In genomic region chr16:21158208-21159110, GRCh38 we compare ENCODE assay signal across 1 cellular context.
A peak's percentile ranks its signal among the peaks of the same experiment; 100 is the strongest.
TF ChIP-seq lines count a peak whose summit lies in the region.

Gene LDAF1 (plus strand): TSS chr16:21158674. CDS start chr16:21161183, 2,509 bp downstream.

TF ChIP-seq in K562, 482 proteins besides CTCF, POLR2A, EP300 and RAD21 (continued from another document):
- TF ChIP-seq, protein P1, sequence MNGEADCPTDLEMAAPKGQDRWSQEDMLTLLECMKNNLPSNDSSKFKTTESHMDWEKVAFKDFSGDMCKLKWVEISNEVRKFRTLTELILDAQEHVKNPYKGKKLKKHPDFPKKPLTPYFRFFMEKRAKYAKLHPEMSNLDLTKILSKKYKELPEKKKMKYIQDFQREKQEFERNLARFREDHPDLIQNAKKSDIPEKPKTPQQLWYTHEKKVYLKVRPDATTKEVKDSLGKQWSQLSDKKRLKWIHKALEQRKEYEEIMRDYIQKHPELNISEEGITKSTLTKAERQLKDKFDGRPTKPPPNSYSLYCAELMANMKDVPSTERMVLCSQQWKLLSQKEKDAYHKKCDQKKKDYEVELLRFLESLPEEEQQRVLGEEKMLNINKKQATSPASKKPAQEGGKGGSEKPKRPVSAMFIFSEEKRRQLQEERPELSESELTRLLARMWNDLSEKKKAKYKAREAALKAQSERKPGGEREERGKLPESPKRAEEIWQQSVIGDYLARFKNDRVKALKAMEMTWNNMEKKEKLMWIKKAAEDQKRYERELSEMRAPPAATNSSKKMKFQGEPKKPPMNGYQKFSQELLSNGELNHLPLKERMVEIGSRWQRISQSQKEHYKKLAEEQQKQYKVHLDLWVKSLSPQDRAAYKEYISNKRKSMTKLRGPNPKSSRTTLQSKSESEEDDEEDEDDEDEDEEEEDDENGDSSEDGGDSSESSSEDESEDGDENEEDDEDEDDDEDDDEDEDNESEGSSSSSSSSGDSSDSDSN (IDR thresholded peaks at IDR 0.05; ENCODE audit: borderline replicate concordance in 1 of 2, low read depth in 2 of 2, low read length in 2 of 2), result peak in 1 of 2 experiments; percentile 51; a peak in 1 of 4 replicates
- TF ChIP-seq ZBTB7A (IDR thresholded peaks at IDR 0.05; ENCODE audit: borderline replicate concordance, control insufficient read depth, low read depth, low read length) (peak; percentile 44; the same call in 1 of the 2 replicates), ZNF184 (CRISPR knock-in tag; IDR thresholded peaks at IDR 0.05) (no peak), ZNF444 (CRISPR knock-in tag; IDR thresholded peaks at IDR 0.05) (no peak), PHF21A (IDR thresholded peaks at IDR 0.05; ENCODE audit: borderline replicate concordance, low read depth) (no peak), EP400 (IDR thresholded peaks at IDR 0.05) (0 out of 2 replicates have a peak, but pooled peaks have one; percentile 18), KAT7 (CRISPR knock-in tag; IDR thresholded peaks at IDR 0.05; ENCODE audit: borderline replicate concordance) (no peak), RNF2 (IDR thresholded peaks at IDR 0.05) (0 out of 2 replicates have a peak, but pooled peaks have one; percentile 18), RBBP5 (IDR thresholded peaks at IDR 0.05; ENCODE audit: borderline replicate concordance, insufficient read depth, low read length, poor library complexity, severe bottlenecking) (peak; percentile 37), RFX5 (IDR thresholded peaks at IDR 0.05; ENCODE audit: low read depth, low read length) (no peak), ILF3 (IDR thresholded peaks at IDR 0.05; ENCODE audit: borderline replicate concordance) (no peak), ZBTB40 (IDR thresholded peaks at IDR 0.05) (0 out of 2 replicates have a peak, but pooled peaks have one; percentile 36), ZBTB40 (CRISPR knock-in tag; IDR thresholded peaks at IDR 0.05) (no peak), HDAC2 (IDR thresholded peaks at IDR 0.05) (no peak), L3MBTL2 (IDR thresholded peaks at IDR 0.05) (peak; percentile 62), RAD51 (IDR thresholded peaks at IDR 0.05; ENCODE audit: borderline replicate concordance, low read depth) (no peak), NFIC (IDR thresholded peaks at IDR 0.05) (peak; percentile 18; the same call in 1 of the 2 replicates), ZNF699 (CRISPR knock-in tag; IDR thresholded peaks at IDR 0.05; ENCODE audit: insufficient replicate concordance) (no peak), MAZ (CRISPR knock-in tag; conservative IDR thresholded peaks at IDR 0.05 in 1 of 2, IDR thresholded peaks at IDR 0.05 in 1 of 2) (peak; percentile 86 to 94), KLF16 (IDR thresholded peaks at IDR 0.05) (peak; percentile 10; the same call in 1 of the 2 replicates), MAX (CRISPR knock-in tag; IDR thresholded peaks at IDR 0.05) (peak; percentile 44; the same call in 1 of the 2 replicates), SMARCB1 (IDR thresholded peaks at IDR 0.05; ENCODE audit: insufficient read length, low read depth) (no peak), SUPT5H (IDR thresholded peaks at IDR 0.05) (peak; percentile 59), ARID1B (IDR thresholded peaks at IDR 0.05) (peak; percentile 25; the same call in 1 of the 2 replicates), NCOA4 (IDR thresholded peaks at IDR 0.05; ENCODE audit: partially characterized antibody) (no peak), KDM1A (IDR thresholded peaks at IDR 0.05) (no peak), ELF2 (CRISPR knock-in tag; IDR thresholded peaks at IDR 0.05) (no peak), ZNF644 (tag; IDR thresholded peaks at IDR 0.05; ENCODE audit: low read depth) (no peak), ETV5 (CRISPR knock-in tag; IDR thresholded peaks at IDR 0.05; ENCODE audit: low read depth) (peak; percentile 94), KDM5B (IDR thresholded peaks at IDR 0.05; ENCODE audit: insufficient replicate concordance, low read depth, low read length) (peak; percentile 61), TBP (optimal IDR thresholded peaks at IDR 0.05; ENCODE audit: low read depth, low read length) (peak; percentile 67), GTF3C2 (IDR thresholded peaks at IDR 0.05; ENCODE audit: borderline replicate concordance, extremely low read depth, insufficient read length) (no peak), SP1 (CRISPR knock-in tag; IDR thresholded peaks at IDR 0.05) (no peak), ZBTB17 (CRISPR knock-in tag; IDR thresholded peaks at IDR 0.05) (peak; percentile 65), U2AF1 (optimal IDR thresholded peaks at IDR 0.05; ENCODE audit: low read depth, low read length) (no peak), TAF1 (IDR thresholded peaks at IDR 0.05; ENCODE audit: control insufficient read depth, extremely low read depth, insufficient read depth, low read length, severe bottlenecking) (peak; percentile 51), ZFP30 (CRISPR knock-in tag; IDR thresholded peaks at IDR 0.05; ENCODE audit: borderline replicate concordance) (no peak), NRF1 (conservative IDR thresholded peaks at IDR 0.05 in 1 of 2, IDR thresholded peaks at IDR 0.05 in 1 of 2) (peak; percentile 12 to 27; a peak in 1 of 4 replicates), DPF2 (IDR thresholded peaks at IDR 0.05) (no peak), HNRNPLL (IDR thresholded peaks at IDR 0.05; ENCODE audit: low read depth, low read length, poor library complexity, severe bottlenecking) (peak; percentile 55)
- TF ChIP-seq, protein P2, sequence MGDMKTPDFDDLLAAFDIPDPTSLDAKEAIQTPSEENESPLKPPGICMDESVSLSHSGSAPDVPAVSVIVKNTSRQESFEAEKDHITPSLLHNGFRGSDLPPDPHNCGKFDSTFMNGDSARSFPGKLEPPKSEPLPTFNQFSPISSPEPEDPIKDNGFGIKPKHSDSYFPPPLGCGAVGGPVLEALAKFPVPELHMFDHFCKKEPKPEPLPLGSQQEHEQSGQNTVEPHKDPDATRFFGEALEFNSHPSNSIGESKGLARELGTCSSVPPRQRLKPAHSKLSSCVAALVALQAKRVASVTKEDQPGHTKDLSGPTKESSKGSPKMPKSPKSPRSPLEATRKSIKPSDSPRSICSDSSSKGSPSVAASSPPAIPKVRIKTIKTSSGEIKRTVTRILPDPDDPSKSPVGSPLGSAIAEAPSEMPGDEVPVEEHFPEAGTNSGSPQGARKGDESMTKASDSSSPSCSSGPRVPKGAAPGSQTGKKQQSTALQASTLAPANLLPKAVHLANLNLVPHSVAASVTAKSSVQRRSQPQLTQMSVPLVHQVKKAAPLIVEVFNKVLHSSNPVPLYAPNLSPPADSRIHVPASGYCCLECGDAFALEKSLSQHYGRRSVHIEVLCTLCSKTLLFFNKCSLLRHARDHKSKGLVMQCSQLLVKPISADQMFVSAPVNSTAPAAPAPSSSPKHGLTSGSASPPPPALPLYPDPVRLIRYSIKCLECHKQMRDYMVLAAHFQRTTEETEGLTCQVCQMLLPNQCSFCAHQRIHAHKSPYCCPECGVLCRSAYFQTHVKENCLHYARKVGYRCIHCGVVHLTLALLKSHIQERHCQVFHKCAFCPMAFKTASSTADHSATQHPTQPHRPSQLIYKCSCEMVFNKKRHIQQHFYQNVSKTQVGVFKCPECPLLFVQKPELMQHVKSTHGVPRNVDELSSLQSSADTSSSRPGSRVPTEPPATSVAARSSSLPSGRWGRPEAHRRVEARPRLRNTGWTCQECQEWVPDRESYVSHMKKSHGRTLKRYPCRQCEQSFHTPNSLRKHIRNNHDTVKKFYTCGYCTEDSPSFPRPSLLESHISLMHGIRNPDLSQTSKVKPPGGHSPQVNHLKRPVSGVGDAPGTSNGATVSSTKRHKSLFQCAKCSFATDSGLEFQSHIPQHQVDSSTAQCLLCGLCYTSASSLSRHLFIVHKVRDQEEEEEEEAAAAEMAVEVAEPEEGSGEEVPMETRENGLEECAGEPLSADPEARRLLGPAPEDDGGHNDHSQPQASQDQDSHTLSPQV (IDR thresholded peaks at IDR 0.05), result no peak
